ENCODE assay signal across 15 cellular contexts in genomic region chr2:118380915-118381653, GRCh38.
A peak's percentile ranks its signal among the peaks of the same experiment; 100 is the strongest.
DNase-seq lines count a peak whose midpoint lies in the region; ATAC-seq and TF ChIP-seq lines count a peak whose summit lies in the region.
"Had no signal": no experiment of that assay in that cellular context is flagged by ENCODE, and none has a peak within 500 bp of the region (broad histone marks: within the 10 kb centered on the region; RNA-seq: fewer than 3 reads in every experiment).

No MANE protein-coding gene starts in this region.

- no peak overlapping the region for H3K27ac ChIP-seq in foreskin keratinocyte
- H3K27ac ChIP-seq: BLaER1 treated with 17β-estradiol and CSF1 and Interleukin-3, amounts not matched to agents 10 nM and 100 nM had no signal

- peak; percentile 6 for DNase-seq in Daoy (ENCODE audit: low read depth)
- peak; percentile 66 for DNase-seq in astrocyte of the cerebellum (ENCODE audit: low read depth)
- DNase-seq in foreskin keratinocyte: peak in 1 of 2 donors; percentile 36
- no peak for DNase-seq in activated effector memory CD4-positive, alpha-beta T cell treated with anti-CD3 and anti-CD28 coated beads, Interleukin-2, amount 50 U/mL, for 16 hours
- DNase-seq in NCI-H748 (lab: John Stamatoyannopoulos, UW; ENCODE audit: unreplicated experiment): no peak
- DNase-seq in cerebellar nuclear complex (lab: John Stamatoyannopoulos, UW): no peak
- no peak for DNase-seq in EL
- DNase-seq: 8988T; CD4-positive, CD25-positive, alpha-beta regulatory T cell; DMS53; GOT3 had no signal

- in situ Hi-C loops in astrocyte of the cerebellum (cut with HindIII; ENCODE audit: low sequenced_read_pairs): no loop called here

- ATAC-seq in esophagus mucosa (peak; percentile 25), foreskin keratinocyte (peak; percentile 38)
- ATAC-seq: HepG2 had no signal

- TF ChIP-seq CTCF in astrocyte of the cerebellum (IDR thresholded peaks at IDR 0.05; ENCODE audit: low read depth, low read length, missing control alignments): no peak
- no peak for TF ChIP-seq CTCF in foreskin keratinocyte (conservative IDR thresholded peaks at IDR 0.05)

- no peaks in the 10 kb centered on the region for H3K4me1 ChIP-seq in foreskin keratinocyte
- H3K4me1 ChIP-seq: BLaER1 treated with 17β-estradiol and CSF1 and Interleukin-3, amounts not matched to agents 10 nM and 100 nM; HAP-1 had no signal

- H3K27me3 ChIP-seq in foreskin keratinocyte: no peaks in the 10 kb centered on the region
- H3K27me3 ChIP-seq: BLaER1 treated with 17β-estradiol and CSF1 and Interleukin-3, amounts not matched to agents 10 nM and 100 nM had no signal

- no peak overlapping the region for H3K4me3 ChIP-seq in astrocyte of the cerebellum (ENCODE audit: low read depth, low read length)
- H3K4me3 ChIP-seq: BLaER1 treated with 17β-estradiol and CSF1 and Interleukin-3, amounts not matched to agents 10 nM and 100 nM; HAP-1 had no signal

Comparison
In these comparisons a context has a peak if more than half of its experiments do, and no peak if none do; other contexts are left out.
1. DNase-seq: peak in Daoy (single experiment) and astrocyte of the cerebellum (single experiment); none in activated effector memory CD4-positive, alpha-beta T cell treated with anti-CD3 and anti-CD28 coated beads, Interleukin-2, amount 50 U/mL, for 16 hours (single experiment), NCI-H748 (single experiment), cerebellar nuclear complex (0 of 2) and EL (single experiment).